Comparison of ENCODE assay signal across 8 cellular contexts in the genomic region with DNA sequence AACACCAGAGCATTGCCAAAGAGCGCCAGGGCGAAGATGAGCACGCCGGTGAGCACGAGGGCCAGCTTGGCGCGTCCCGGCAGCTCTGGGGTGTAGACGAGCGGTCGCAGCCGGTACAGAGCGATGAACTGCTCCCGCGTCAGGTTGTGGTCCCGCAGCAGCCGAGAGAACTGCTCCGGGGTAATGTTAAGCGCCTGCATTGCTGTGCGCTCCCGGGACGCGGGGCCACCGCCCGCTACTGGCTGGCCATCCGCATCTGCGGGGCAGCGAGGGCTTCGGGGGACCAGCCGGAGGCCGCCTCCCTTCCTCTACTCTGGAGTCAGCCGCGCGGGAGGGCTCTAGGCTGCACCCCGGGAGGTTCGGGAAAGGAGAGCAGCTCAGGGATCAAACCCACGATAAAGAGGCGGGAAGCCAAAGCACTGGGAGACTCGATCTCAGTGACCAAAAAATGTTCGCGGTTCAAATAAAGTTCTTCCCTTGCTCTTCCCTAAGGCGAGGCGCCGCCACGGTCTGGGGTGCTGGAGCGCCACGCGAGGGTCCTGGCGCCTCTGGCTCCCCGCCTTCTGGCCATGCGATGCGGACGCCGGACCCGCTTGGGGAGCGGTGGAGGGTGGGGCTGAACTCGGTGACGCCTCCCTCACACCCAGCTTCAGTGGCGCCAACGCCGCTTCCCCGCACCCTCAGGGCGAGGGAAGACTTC. TPM values are rescaled to one million over a fixed set of nuclear protein-coding genes. Genes with fewer than 3 reads are reported as not detected.
DNase-seq lines count a peak whose midpoint lies in the region; ATAC-seq and TF ChIP-seq lines count a peak whose summit lies in the region.

QRFPR (minus strand) TSS at position 571 of the 700 bp plus-strand sequence; CDS start at position 200, 371 bp downstream.

- H3K9me3 ChIP-seq in ES-I3 (ENCODE audit: control insufficient read depth, insufficient read depth, low read length): no peaks in the 10 kb centered on the region
- no peaks in the 10 kb centered on the region for H3K9me3 ChIP-seq in WERI-Rb-1 (ENCODE audit: severe bottlenecking)
- H3K9me3 ChIP-seq in trophoblast cell (ENCODE audit: insufficient read depth, low read depth, low read length): peaks cover 4% of the 10 kb centered on the region
- no peaks in the 10 kb centered on the region for H3K9me3 ChIP-seq in body of pancreas

- no peak within 1 kb of the TSS for H4K8ac ChIP-seq in trophoblast cell (ENCODE audit: low read depth, low read length)

- H2AK5ac ChIP-seq in trophoblast cell (ENCODE audit: low read length): no peak within 1 kb of the TSS

- no peaks in the 10 kb centered on the region for H3K27me3 ChIP-seq in WERI-Rb-1 (ENCODE audit: insufficient read depth, low read depth, severe bottlenecking)
- H3K27me3 ChIP-seq in trophoblast cell (ENCODE audit: insufficient read depth, low read length): peaks cover 20% of the 10 kb centered on the region
- H3K27me3 ChIP-seq in body of pancreas: no peaks in the 10 kb centered on the region

- H2BK12ac ChIP-seq in trophoblast cell (ENCODE audit: low read length): no peak within 1 kb of the TSS

- H3K18ac ChIP-seq in trophoblast cell (ENCODE audit: low read length): no peak within 1 kb of the TSS

- no peak within 1 kb of the TSS for H3K23ac ChIP-seq in trophoblast cell (ENCODE audit: low read length)

- no peak within 1 kb of the TSS for H3K14ac ChIP-seq in trophoblast cell (ENCODE audit: low read length)

- H3K4me1 ChIP-seq in ES-I3 (ENCODE audit: insufficient read depth, low read length): no peaks in the 10 kb centered on the region
- H3K4me1 ChIP-seq in trophoblast cell (ENCODE audit: control insufficient read depth in 1 of 2, insufficient read depth in 2 of 2, low read length in 2 of 2): peaks cover 5 to 10% of the 10 kb centered on the region in 2 experiments
- peaks cover 10% of the 10 kb centered on the region for H3K4me1 ChIP-seq in body of pancreas

- H3K4ac ChIP-seq in trophoblast cell (ENCODE audit: low read depth, low read length): no peak within 1 kb of the TSS

- H3K79me1 ChIP-seq in trophoblast cell (ENCODE audit: low read length): no peaks in the 10 kb centered on the region

- H3K4me2 ChIP-seq in trophoblast cell (ENCODE audit: low read length): peak within 1 kb of the TSS; percentile 77

- H2AFZ ChIP-seq in trophoblast cell (ENCODE audit: insufficient read depth, low read length, poor library complexity): peak within 1 kb of the TSS; percentile 66

- H4K91ac ChIP-seq in trophoblast cell (ENCODE audit: low read depth, low read length): no peak within 1 kb of the TSS

- no peaks in the 10 kb centered on the region for H3K79me2 ChIP-seq in trophoblast cell (ENCODE audit: control insufficient read depth, insufficient read depth, low read length, poor library complexity)

- peak within 1 kb of the TSS; percentile 42 for H3K4me3 ChIP-seq in WERI-Rb-1 (ENCODE audit: low read depth, low read length)
- H3K4me3 ChIP-seq in foreskin fibroblast (ENCODE audit: low read depth in 1 of 2, low read length in 2 of 2): peak within 1 kb of the TSS; percentile 9 to 48
- H3K4me3 ChIP-seq in trophoblast cell (ENCODE audit: low read depth, low read length): peak within 1 kb of the TSS; percentile 16
- H3K4me3 ChIP-seq in body of pancreas: no peak within 1 kb of the TSS

- H4K12ac ChIP-seq in trophoblast cell (ENCODE audit: low read depth, low read length): no peak within 1 kb of the TSS

- DNase-seq in WERI-Rb-1 (peak; percentile 56), foreskin fibroblast (peak in 1 of 2 donors; percentile 44), trophoblast cell (no peak), NCI-H748 treated with DMSO at 0.1 percent for 48 hours (lab: John Stamatoyannopoulos, UW) (no peak), NCI-H2171 treated with DMSO at 0.1 percent for 48 hours (lab: John Stamatoyannopoulos, UW) (no peak), RKO (ENCODE audit: low spot score) (no peak), body of pancreas (no peak)

- H3K27ac ChIP-seq in WERI-Rb-1 (peak within 1 kb of the TSS; percentile 18), trophoblast cell (ENCODE audit: low read depth, low read length) (no peak within 1 kb of the TSS), body of pancreas (no peak within 1 kb of the TSS)

- no peak within 1 kb of the TSS for H2BK5ac ChIP-seq in trophoblast cell (ENCODE audit: low read depth, low read length, poor library complexity)

- H3K36me3 ChIP-seq in ES-I3 (ENCODE audit: insufficient read depth, low read length): no peaks in the 10 kb centered on the region
- no peaks in the 10 kb centered on the region for H3K36me3 ChIP-seq in WERI-Rb-1
- no peaks in the 10 kb centered on the region for H3K36me3 ChIP-seq in trophoblast cell (ENCODE audit: control insufficient read depth in 1 of 2, insufficient read depth in 2 of 2, low read length in 2 of 2)
- H3K36me3 ChIP-seq in body of pancreas (replicated peaks in 1 of 2; ENCODE audit: insufficient read depth in 1 of 2, low read depth in 2 of 2): no peaks in the 10 kb centered on the region

- H2BK120ac ChIP-seq in trophoblast cell (ENCODE audit: insufficient read depth, low read length, poor library complexity): no peak within 1 kb of the TSS

- TF ChIP-seq POLR2A in body of pancreas (IDR thresholded peaks at IDR 0.05): no peak

- intact Hi-C loops in body of pancreas (cut with DNase I): no loop called here

- TF ChIP-seq CTCF in WERI-Rb-1 (IDR thresholded peaks at IDR 0.05; ENCODE audit: low read depth, low read length): no peak
- no peak for TF ChIP-seq CTCF in foreskin fibroblast (IDR thresholded peaks at IDR 0.05; ENCODE audit: low read depth, low read length)
- no peak for TF ChIP-seq CTCF in body of pancreas (IDR thresholded peaks at IDR 0.05)

- H3K9ac ChIP-seq in ES-I3 (ENCODE audit: low read depth, low read length): peak within 1 kb of the TSS; percentile 46; the same call in 1 of the 2 replicates
- no peak within 1 kb of the TSS for H3K9ac ChIP-seq in trophoblast cell (ENCODE audit: low read length)

- no CpG with 5 or more reads among the region's 63 CpGs for WGBS in trophoblast cell (ENCODE audit: extremely low coverage, insufficient coverage, insufficient read length)
- WGBS in body of pancreas, 2 donors: 2 to 6% methylated on average over 25 to 61 of the region's 63 CpGs

- no peak for ATAC-seq in body of pancreas

RNA-seq across cellular contexts. Expression of gene QRFPR, which starts in this region (rescaled TPM):
- not detected in 2 replicates for polyA plus RNA-seq in trophoblast cell (2013)
- not detected for total RNA-seq in body of pancreas

Comparison
In these comparisons a context has a peak if more than half of its experiments do, and no peak if none do; other contexts are left out.
1. H3K4me3 ChIP-seq: peak in WERI-Rb-1 (single experiment), foreskin fibroblast (2 of 2) and trophoblast cell (single experiment); none in body of pancreas (0 of 2).